27 cellular contexts compared by ENCODE assay signal in genomic region chr15:53569756-53570480, GRCh38.
A peak's percentile ranks its signal among the peaks of the same experiment; 100 is the strongest.
DNase-seq lines count a peak whose midpoint lies in the region; ATAC-seq, FAIRE-seq and TF ChIP-seq lines count a peak whose summit lies in the region.
"Had no signal": no experiment of that assay in that cellular context is flagged by ENCODE, and none has a peak within 500 bp of the region (broad histone marks: within the 10 kb centered on the region; RNA-seq: fewer than 3 reads in every experiment).

No MANE protein-coding gene starts in this region.

- ATAC-seq in HG02840 (IDR thresholded peaks at IDR 0.05; ENCODE audit: low FRiP score, unreplicated experiment), result no peak
- ATAC-seq: K562 had no signal

- H3K9me3 ChIP-seq in mammary epithelial cell (replicated peaks; ENCODE audit: insufficient read depth, low read length) (peaks cover 4% of the 10 kb centered on the region), breast epithelium (no peaks in the 10 kb centered on the region), astrocyte (ENCODE audit: insufficient read depth, low read depth, low read length) (peaks cover 4% of the 10 kb centered on the region)
- H3K9me3 ChIP-seq: BE2C had no signal

- H3K27ac ChIP-seq in mammary epithelial cell (ENCODE audit: insufficient read depth, low read depth, low read length) (no peak overlapping the region), breast epithelium (no peak overlapping the region), astrocyte (ENCODE audit: low read depth, low read length) (peak overlapping the region; percentile 23), epithelial cell of prostate (no peak overlapping the region)
- H3K27ac ChIP-seq: 22Rv1, HL-60, PC-9, RWPE1 had no signal

- H3K4me2 ChIP-seq in mammary epithelial cell (ENCODE audit: insufficient read depth, low read depth, low read length) (no peak overlapping the region), astrocyte (ENCODE audit: low read length) (no peak overlapping the region)
- H3K4me2 ChIP-seq: PC-9 had no signal

- H3K79me2 ChIP-seq in mammary epithelial cell (ENCODE audit: insufficient read depth, low read length) (no peaks in the 10 kb centered on the region), astrocyte (ENCODE audit: insufficient read depth, low read length) (no peaks in the 10 kb centered on the region)

- CTCF ChIA-PET in mammary epithelial cell (lab: Charles Lee; ENCODE audit: low non-redundant PET), result no interaction called here

- H4K20me1 ChIP-seq in mammary epithelial cell (ENCODE audit: insufficient read depth, low read length), result no peaks in the 10 kb centered on the region
- no peaks in the 10 kb centered on the region for H4K20me1 ChIP-seq in astrocyte (ENCODE audit: insufficient read depth, low read length)

- in situ Hi-C loops in mammary epithelial cell (cut with MboI; ENCODE audit: low sequenced_read_pairs in 2 of 2), result no loop called here

- H3K9ac ChIP-seq in mammary epithelial cell (ENCODE audit: insufficient read depth, low read length) (no peak overlapping the region), astrocyte (ENCODE audit: low read length) (no peak overlapping the region)

- FAIRE-seq in astrocyte (lab: Jason Lieb, UNC), result peak; percentile 26
- FAIRE-seq: H54, K562 had no signal

- no TSS peak for BruUV-seq in mammary epithelial cell (replicated peaks; lab: Mats Ljungman, UMichigan)

- no peaks in the 10 kb centered on the region for H3K36me3 ChIP-seq in mammary epithelial cell (ENCODE audit: insufficient read depth, low read length)
- H3K36me3 ChIP-seq in breast epithelium, result no peaks in the 10 kb centered on the region
- no peaks in the 10 kb centered on the region for H3K36me3 ChIP-seq in astrocyte (ENCODE audit: insufficient read depth, low read length)
- H3K36me3 ChIP-seq: BE2C had no signal

- no peaks in the 10 kb centered on the region for H3K36me3 Mint-ChIP-seq in astrocyte (ENCODE audit: low read depth, unreplicated experiment)

- H3K4me3 Mint-ChIP-seq in astrocyte (ENCODE audit: unreplicated experiment), result no peak overlapping the region

- H3K4me3 ChIP-seq in mammary epithelial cell (replicated peaks in 1 of 3; ENCODE audit: insufficient read depth in 1 of 3, low read depth in 2 of 3, low read length in 3 of 3) (no peak overlapping the region), breast epithelium (no peak overlapping the region), astrocyte (ENCODE audit: insufficient read depth, low read depth, low read length) (no peak overlapping the region)
- H3K4me3 ChIP-seq: K562, PC-9 had no signal

- no peak overlapping the region for H3K27ac Mint-ChIP-seq in astrocyte (ENCODE audit: unreplicated experiment)

- DNase-seq in mammary epithelial cell (peak; percentile 87), breast epithelium (ENCODE audit: low spot score in 2 of 2) (no peak), astrocyte (ENCODE audit: low read depth) (peak; percentile 11), epithelial cell of prostate (ENCODE audit: low read depth, low spot score) (peak; percentile 10), NCI-H2196 (lab: John Stamatoyannopoulos, UW; ENCODE audit: unreplicated experiment) (no peak)
- no peak for DNase-seq in activated CD4-positive, alpha-beta T cell treated with anti-CD3 and anti-CD28 coated beads for 4 hours
- DNase-seq: ACHN; BE2C; DMS153; DND-41; MV-4-11; NCI-H1105; NCI-H1436 treated with DMSO at 0.1 percent for 48 hours; NCI-H187 treated with DMSO at 0.1 percent for 48 hours; NCI-H2171 treated with DMSO at 0.1 percent for 48 hours; NCI-H446; NCI-H524 treated with DMSO at 0.1 percent for 48 hours; NCI-H774; NK-92 treated with Interleukin-12 subunit alpha and Interleukin-12 subunit beta, amount 100 ng/mL, for 24 hours; PC-9; SHP77 treated with DMSO at 0.1 percent for 48 hours had no signal

- H2AFZ ChIP-seq in mammary epithelial cell (ENCODE audit: low read depth, low read length) (no peak overlapping the region), astrocyte (ENCODE audit: low read depth, low read length) (no peak overlapping the region)
- H2AFZ ChIP-seq: PC-9 had no signal

- no peak for TF ChIP-seq POLR2A in breast epithelium (IDR thresholded peaks at IDR 0.05)

- no peaks in the 10 kb centered on the region for H3K27me3 ChIP-seq in mammary epithelial cell (ENCODE audit: insufficient read depth, low read length)
- no peaks in the 10 kb centered on the region for H3K27me3 ChIP-seq in breast epithelium
- H3K27me3 ChIP-seq in astrocyte (ENCODE audit: insufficient read depth, low read length), result no peaks in the 10 kb centered on the region

- TF ChIP-seq CTCF in mammary epithelial cell (conservative IDR thresholded peaks at IDR 0.05 in 1 of 2, IDR thresholded peaks at IDR 0.05 in 1 of 2; ENCODE audit: extremely low read depth in 1 of 2, insufficient read depth in 1 of 2, low read depth in 1 of 2, low read length in 2 of 2), result no peak
- TF ChIP-seq CTCF in breast epithelium (IDR thresholded peaks at IDR 0.05), result no peak
- TF ChIP-seq CTCF in astrocyte (IDR thresholded peaks at IDR 0.05; ENCODE audit: insufficient read depth, low read depth, low read length), result no peak

- intact Hi-C loops in mammary epithelial cell (cut with micrococcal nuclease) (no loop called here), breast epithelium (cut with DNase I; ENCODE audit: low total_unique reads) (loop anchor here (10.0 kb wide), 1 partner anchor 1095 kb away; no protein-coding TSS in a partner anchor)

- H3K4me1 Mint-ChIP-seq in astrocyte (ENCODE audit: low read depth, unreplicated experiment), result no peaks in the 10 kb centered on the region

- H3K4me1 ChIP-seq in mammary epithelial cell (ENCODE audit: insufficient read depth, low read length) (peaks cover 13% of the 10 kb centered on the region), breast epithelium (no peaks in the 10 kb centered on the region), astrocyte (ENCODE audit: insufficient read depth, low read length) (no peaks in the 10 kb centered on the region)
- H3K4me1 ChIP-seq: BE2C had no signal

- H3K9me3 Mint-ChIP-seq in astrocyte (ENCODE audit: unreplicated experiment), result no peaks in the 10 kb centered on the region

- H3K27me3 Mint-ChIP-seq in astrocyte (ENCODE audit: low read depth, unreplicated experiment), result no peaks in the 10 kb centered on the region

- WGBS in mammary epithelial cell (ENCODE audit: low coverage, missing lambda C conversion rate), result 27% methylated on average over 3 of the region's 3 CpGs

- dilution Hi-C loops in mammary epithelial cell (cut with HindIII; ENCODE audit: low sequenced_read_pairs), result no loop called here

Comparison
In these comparisons a context has a peak if more than half of its experiments do, and no peak if none do; other contexts are left out.
1. DNase-seq: peak in mammary epithelial cell (single experiment), astrocyte (single experiment) and epithelial cell of prostate (single experiment); none in breast epithelium (0 of 2), NCI-H2196 (single experiment) and activated CD4-positive, alpha-beta T cell treated with anti-CD3 and anti-CD28 coated beads for 4 hours (0 of 2).